9 cellular contexts compared by ENCODE assay signal in genomic region chr22:43136801-43137200, GRCh38. TPM values are rescaled to one million over a fixed set of nuclear protein-coding genes. Genes with fewer than 3 reads are reported as not detected.
"Had no signal": no experiment of that assay in that cellular context is flagged by ENCODE, and none has a peak within 500 bp of the region (broad histone marks: within the 10 kb centered on the region; RNA-seq: fewer than 3 reads in every experiment).

No MANE protein-coding gene starts in this region.

- H3K4me3 Mint-ChIP-seq: activated naive CD8-positive, alpha-beta T cell treated with anti-CD3 and anti-CD28 coated beads for 36 hours; activated T-helper 1 cell treated with anti-CD3 and anti-CD28 coated beads, Interleukin-12 subunit alpha, Interleukin-12 subunit beta, Interleukin-2, Interleukin-4 antibody, amounts not matched to agents 30 ng/mL and 10 ng/mL and 1 ng/mL, durations not matched to agents 14 hours and 24 hours and 36 hours; natural killer cell treated with Interleukin-12 subunit alpha and Interleukin-12 subunit beta and Interleukin-15 and Interleukin-18, amount 100 ng/mL, for 72 hours had no signal

- DNase-seq: cortex of kidney, esophagus squamous epithelium, mammary epithelial cell, T-helper 9 cell had no signal

- H3K27me3 ChIP-seq: body of pancreas, esophagus squamous epithelium, suprapubic skin had no signal

- H3K9me3 Mint-ChIP-seq: activated naive CD8-positive, alpha-beta T cell treated with anti-CD3 and anti-CD28 coated beads for 36 hours; activated T-helper 1 cell treated with anti-CD3 and anti-CD28 coated beads, Interleukin-12 subunit alpha, Interleukin-12 subunit beta, Interleukin-2, Interleukin-4 antibody, amounts not matched to agents 30 ng/mL and 10 ng/mL and 1 ng/mL, durations not matched to agents 14 hours and 24 hours and 36 hours; natural killer cell treated with Interleukin-12 subunit alpha and Interleukin-12 subunit beta and Interleukin-15 and Interleukin-18, amount 100 ng/mL, for 72 hours had no signal

- H3K4me3 ChIP-seq: body of pancreas, esophagus squamous epithelium, suprapubic skin had no signal

- H3K27ac Mint-ChIP-seq: activated naive CD8-positive, alpha-beta T cell treated with anti-CD3 and anti-CD28 coated beads for 36 hours; activated T-helper 1 cell treated with anti-CD3 and anti-CD28 coated beads, Interleukin-12 subunit alpha, Interleukin-12 subunit beta, Interleukin-2, Interleukin-4 antibody, amounts not matched to agents 30 ng/mL and 10 ng/mL and 1 ng/mL, durations not matched to agents 14 hours and 24 hours and 36 hours; natural killer cell treated with Interleukin-12 subunit alpha and Interleukin-12 subunit beta and Interleukin-15 and Interleukin-18, amount 100 ng/mL, for 72 hours had no signal

- ATAC-seq: body of pancreas had no signal

- H3K27ac ChIP-seq: body of pancreas, suprapubic skin had no signal

- H3K9me3 ChIP-seq: body of pancreas, esophagus squamous epithelium, suprapubic skin had no signal

- H3K27me3 Mint-ChIP-seq: activated naive CD8-positive, alpha-beta T cell treated with anti-CD3 and anti-CD28 coated beads for 36 hours; natural killer cell treated with Interleukin-12 subunit alpha and Interleukin-12 subunit beta and Interleukin-15 and Interleukin-18, amount 100 ng/mL, for 72 hours had no signal

RNA-seq across cellular contexts. Expression of gene BIK, which starts 26.3 kb away (rescaled TPM):
- total RNA-seq: natural killer cell treated with Interleukin-12 subunit alpha and Interleukin-12 subunit beta and Interleukin-15 and Interleukin-18, amount 100 ng/mL, for 72 hours had no signal
